In the genomic region with DNA sequence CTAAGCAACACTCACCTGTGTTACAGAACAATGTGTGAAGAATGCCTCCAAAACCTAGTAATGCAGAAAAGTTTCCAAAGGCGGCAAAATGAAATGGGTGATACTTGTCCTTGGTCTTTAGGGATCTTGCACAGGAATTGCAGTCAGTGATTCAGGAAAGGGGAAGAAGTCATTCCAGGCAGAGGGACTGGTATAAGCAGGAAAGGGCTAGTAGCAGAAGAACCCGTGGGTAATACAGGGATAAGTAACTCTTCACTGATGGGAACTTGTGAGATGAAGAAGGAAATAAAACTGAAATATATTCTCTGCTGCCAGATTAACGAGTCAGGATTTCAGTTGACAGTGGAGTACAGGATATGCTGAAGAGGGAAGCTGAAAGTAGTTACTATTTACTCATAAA, we compare ENCODE assay signal across 1 cellular context.
TF ChIP-seq lines count a peak whose summit lies in the region.

No MANE protein-coding gene starts in this region.

TF ChIP-seq in K562, 482 proteins besides CTCF, POLR2A, EP300 and RAD21 (continued from another document):
- TF ChIP-seq, protein P1, sequence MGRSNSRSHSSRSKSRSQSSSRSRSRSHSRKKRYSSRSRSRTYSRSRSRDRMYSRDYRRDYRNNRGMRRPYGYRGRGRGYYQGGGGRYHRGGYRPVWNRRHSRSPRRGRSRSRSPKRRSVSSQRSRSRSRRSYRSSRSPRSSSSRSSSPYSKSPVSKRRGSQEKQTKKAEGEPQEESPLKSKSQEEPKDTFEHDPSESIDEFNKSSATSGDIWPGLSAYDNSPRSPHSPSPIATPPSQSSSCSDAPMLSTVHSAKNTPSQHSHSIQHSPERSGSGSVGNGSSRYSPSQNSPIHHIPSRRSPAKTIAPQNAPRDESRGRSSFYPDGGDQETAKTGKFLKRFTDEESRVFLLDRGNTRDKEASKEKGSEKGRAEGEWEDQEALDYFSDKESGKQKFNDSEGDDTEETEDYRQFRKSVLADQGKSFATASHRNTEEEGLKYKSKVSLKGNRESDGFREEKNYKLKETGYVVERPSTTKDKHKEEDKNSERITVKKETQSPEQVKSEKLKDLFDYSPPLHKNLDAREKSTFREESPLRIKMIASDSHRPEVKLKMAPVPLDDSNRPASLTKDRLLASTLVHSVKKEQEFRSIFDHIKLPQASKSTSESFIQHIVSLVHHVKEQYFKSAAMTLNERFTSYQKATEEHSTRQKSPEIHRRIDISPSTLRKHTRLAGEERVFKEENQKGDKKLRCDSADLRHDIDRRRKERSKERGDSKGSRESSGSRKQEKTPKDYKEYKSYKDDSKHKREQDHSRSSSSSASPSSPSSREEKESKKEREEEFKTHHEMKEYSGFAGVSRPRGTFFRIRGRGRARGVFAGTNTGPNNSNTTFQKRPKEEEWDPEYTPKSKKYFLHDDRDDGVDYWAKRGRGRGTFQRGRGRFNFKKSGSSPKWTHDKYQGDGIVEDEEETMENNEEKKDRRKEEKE (IDR thresholded peaks at IDR 0.05; ENCODE audit: borderline replicate concordance in 1 of 2, control insufficient read depth in 1 of 2, low read depth in 2 of 2, low read length in 1 of 2): no peak
- TF ChIP-seq, protein P2, sequence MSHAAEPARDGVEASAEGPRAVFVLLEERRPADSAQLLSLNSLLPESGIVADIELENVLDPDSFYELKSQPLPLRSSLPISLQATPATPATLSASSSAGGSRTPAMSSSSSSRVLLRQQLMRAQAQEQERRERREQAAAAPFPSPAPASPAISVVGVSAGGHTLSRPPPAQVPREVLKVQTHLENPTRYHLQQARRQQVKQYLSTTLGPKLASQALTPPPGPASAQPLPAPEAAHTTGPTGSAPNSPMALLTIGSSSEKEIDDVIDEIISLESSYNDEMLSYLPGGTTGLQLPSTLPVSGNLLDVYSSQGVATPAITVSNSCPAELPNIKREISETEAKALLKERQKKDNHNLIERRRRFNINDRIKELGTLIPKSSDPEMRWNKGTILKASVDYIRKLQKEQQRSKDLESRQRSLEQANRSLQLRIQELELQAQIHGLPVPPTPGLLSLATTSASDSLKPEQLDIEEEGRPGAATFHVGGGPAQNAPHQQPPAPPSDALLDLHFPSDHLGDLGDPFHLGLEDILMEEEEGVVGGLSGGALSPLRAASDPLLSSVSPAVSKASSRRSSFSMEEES (CRISPR knock-in tag; IDR thresholded peaks at IDR 0.05): no peak
